ENCODE assay signal across 9 cellular contexts in the genomic region with DNA sequence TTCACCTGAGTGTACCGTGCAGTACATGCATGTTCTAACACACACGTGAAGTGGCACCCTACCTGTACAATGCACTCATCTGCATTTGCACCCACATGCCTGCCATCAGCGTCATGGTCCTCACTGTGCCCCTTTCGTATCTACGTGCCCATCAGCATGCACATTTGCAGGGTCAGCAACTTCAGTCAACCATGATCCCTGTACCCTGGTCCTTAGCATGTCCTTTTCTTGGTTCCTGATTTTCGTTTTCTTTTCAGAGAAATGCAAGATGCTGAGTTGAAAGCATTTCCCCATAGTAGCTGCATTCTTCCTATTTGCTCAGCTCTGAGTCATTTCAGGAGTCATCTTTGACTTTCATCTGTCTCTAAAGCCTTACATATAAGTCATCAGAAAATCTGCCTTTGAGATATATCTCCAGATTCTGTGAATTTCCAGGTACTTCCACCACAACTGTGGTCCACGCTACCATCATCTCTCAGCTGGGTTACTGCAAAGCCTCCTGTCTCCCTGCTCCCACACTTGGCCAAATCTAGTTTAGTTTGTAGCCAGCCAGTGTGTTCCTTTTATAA. TPM values are rescaled to one million over a fixed set of nuclear protein-coding genes. Genes with fewer than 3 reads are reported as not detected.
DNase-seq lines count a peak whose midpoint lies in the region; ATAC-seq and TF ChIP-seq lines count a peak whose summit lies in the region.
"Had no signal": no experiment of that assay in that cellular context is flagged by ENCODE, and none has a peak within 500 bp of the region (broad histone marks: within the 10 kb centered on the region; RNA-seq: fewer than 3 reads in every experiment).

No MANE protein-coding gene starts in this region.

- peak; percentile 53 for DNase-seq in MCF 10A (ENCODE audit: unreplicated experiment)
- no peak for DNase-seq in breast epithelium (ENCODE audit: low spot score in 2 of 2)
- peak; percentile 83 for DNase-seq in activated CD4-positive, alpha-beta memory T cell treated with anti-CD3 and anti-CD28 coated beads for 36 hours
- DNase-seq in stimulated activated CD4-positive, alpha-beta T cell treated with anti-CD3 and anti-CD28 coated beads, Interleukin-2, amount 100 ng/mL, for 48 hours = peak; percentile 35 to 39
- no peak for DNase-seq in SW480 (ENCODE audit: low spot score)
- no peak for DNase-seq in OCI-M2 (lab: John Stamatoyannopoulos, UW; ENCODE audit: unreplicated experiment)
- DNase-seq in NCI-H2196 treated with DMSO at 0.1 percent for 48 hours (lab: John Stamatoyannopoulos, UW; ENCODE audit: unreplicated experiment) = no peak

- no peaks in the 10 kb centered on the region for H3K36me3 Mint-ChIP-seq in MCF 10A (ENCODE audit: insufficient read depth, unreplicated experiment)
- peaks cover 14% of the 10 kb centered on the region for H3K36me3 Mint-ChIP-seq in activated CD4-positive, alpha-beta memory T cell treated with anti-CD3 and anti-CD28 coated beads for 36 hours

- TF ChIP-seq POLR2A in breast epithelium (IDR thresholded peaks at IDR 0.05) = no peak

- H3K4me1 ChIP-seq in breast epithelium = no peaks in the 10 kb centered on the region
- H3K4me1 ChIP-seq: Caco-2 had no signal

- ATAC-seq in HG03060 (IDR thresholded peaks at IDR 0.05; ENCODE audit: low read depth, unreplicated experiment) = peak; percentile 82

- peaks cover 33% of the 10 kb centered on the region for H3K4me1 Mint-ChIP-seq in MCF 10A (ENCODE audit: insufficient read depth, unreplicated experiment)
- H3K4me1 Mint-ChIP-seq in activated CD4-positive, alpha-beta memory T cell treated with anti-CD3 and anti-CD28 coated beads for 36 hours (ENCODE audit: low read depth) = peaks cover 35% of the 10 kb centered on the region

- POLR2A ChIA-PET in MCF 10A (lab: Yijun Ruan, JAX) = interaction anchor here (0.5 to 1.6 kb wide), 8 partner anchors 9 to 82 kb away, joined by 3 to 7 read pairs (median 4); a partner anchor contains a TSS
- POLR2A ChIA-PET in activated CD4-positive, alpha-beta memory T cell treated with anti-CD3 and anti-CD28 coated beads for 36 hours (lab: Charles Lee) = interaction anchor here (1.2 to 5.2 kb wide), 3 partner anchors 14 to 82 kb away, joined by 3 to 50 read pairs (median 5); a partner anchor contains a TSS

- H3K36me3 ChIP-seq in breast epithelium = no peaks in the 10 kb centered on the region

- CTCF ChIA-PET in MCF 10A (lab: Yijun Ruan, JAX) = interaction anchor here (0.9 to 1.5 kb wide), 4 partner anchors 14 to 41 kb away, joined by 3 to 10 read pairs (median 6); no protein-coding TSS in a partner anchor
- CTCF ChIA-PET in activated CD4-positive, alpha-beta memory T cell treated with anti-CD3 and anti-CD28 coated beads for 36 hours (lab: Charles Lee) = interaction anchor here (0.6 to 1.9 kb wide), 3 partner anchors 16 to 205 kb away, joined by 3 to 5 read pairs (median 5); no protein-coding TSS in a partner anchor

- H3K9me3 Mint-ChIP-seq in MCF 10A (ENCODE audit: unreplicated experiment) = no peaks in the 10 kb centered on the region
- peaks cover 13% of the 10 kb centered on the region for H3K9me3 Mint-ChIP-seq in activated CD4-positive, alpha-beta memory T cell treated with anti-CD3 and anti-CD28 coated beads for 36 hours

- H3K4me3 ChIP-seq in breast epithelium = no peak overlapping the region

- no peaks in the 10 kb centered on the region for H3K27me3 Mint-ChIP-seq in MCF 10A (ENCODE audit: insufficient read depth, unreplicated experiment)
- H3K27me3 Mint-ChIP-seq in activated CD4-positive, alpha-beta memory T cell treated with anti-CD3 and anti-CD28 coated beads for 36 hours = peaks cover 7% of the 10 kb centered on the region

- intact Hi-C loops in MCF 10A (cut with micrococcal nuclease) (no loop called here), breast epithelium (cut with DNase I; ENCODE audit: low total_unique reads) (no loop called here)
- intact Hi-C loops in activated CD4-positive, alpha-beta memory T cell treated with anti-CD3 and anti-CD28 coated beads for 36 hours (cut with micrococcal nuclease) = loop anchor here (1.0 to 2.0 kb wide), 2 partner anchors 14 to 465 kb away; a partner anchor contains a TSS

- no peak for TF ChIP-seq CTCF in MCF 10A (IDR thresholded peaks at IDR 0.05; ENCODE audit: unreplicated experiment)
- TF ChIP-seq CTCF in breast epithelium (IDR thresholded peaks at IDR 0.05) = no peak

- no peaks in the 10 kb centered on the region for H3K9me3 ChIP-seq in breast epithelium

- no TSS peak for BruUV-seq in MCF 10A (replicated peaks; lab: Mats Ljungman, UMichigan)

- H3K27me3 ChIP-seq in breast epithelium = no peaks in the 10 kb centered on the region

- no peak overlapping the region for H3K27ac ChIP-seq in breast epithelium

- no peak overlapping the region for H3K4me3 Mint-ChIP-seq in MCF 10A (ENCODE audit: unreplicated experiment)
- peak overlapping the region; percentile 40 for H3K4me3 Mint-ChIP-seq in activated CD4-positive, alpha-beta memory T cell treated with anti-CD3 and anti-CD28 coated beads for 36 hours

- H3K27ac Mint-ChIP-seq in MCF 10A (ENCODE audit: low read depth, unreplicated experiment) = no peak overlapping the region
- peak overlapping the region; percentile 79 for H3K27ac Mint-ChIP-seq in activated CD4-positive, alpha-beta memory T cell treated with anti-CD3 and anti-CD28 coated beads for 36 hours

RNA-seq across cellular contexts. Expression of a gene that starts 14.7 kb away (rescaled TPM):
- 86.7 and 94.0 TPM in 2 replicates for total RNA-seq in MCF 10A (2022)
- 10 to 100 TPM; 69.3 to 94.0 (median 92.8) TPM for total RNA-seq in breast epithelium
- 100 to 1,000 TPM; 122 TPM for total RNA-seq in activated CD4-positive, alpha-beta memory T cell treated with anti-CD3 and anti-CD28 coated beads for 36 hours

Comparison
In these comparisons a context has a peak if more than half of its experiments do, and no peak if none do; other contexts are left out.
1. DNase-seq: peak in MCF 10A (single experiment), activated CD4-positive, alpha-beta memory T cell treated with anti-CD3 and anti-CD28 coated beads for 36 hours (single experiment) and stimulated activated CD4-positive, alpha-beta T cell treated with anti-CD3 and anti-CD28 coated beads, Interleukin-2, amount 100 ng/mL, for 48 hours (2 of 2); none in breast epithelium (0 of 2), SW480 (single experiment), OCI-M2 (single experiment) and NCI-H2196 treated with DMSO at 0.1 percent for 48 hours (single experiment).